22 cellular contexts compared by ENCODE assay signal in genomic region chr5:1351156-1351555, GRCh38. TPM values are rescaled to one million over a fixed set of nuclear protein-coding genes. Genes with fewer than 3 reads are reported as not detected.
DNase-seq lines count a peak whose midpoint lies in the region; ATAC-seq and TF ChIP-seq lines count a peak whose summit lies in the region.
"Had no signal": no experiment of that assay in that cellular context is flagged by ENCODE, and none has a peak within 500 bp of the region (broad histone marks: within the 10 kb centered on the region; RNA-seq: fewer than 3 reads in every experiment).

No MANE protein-coding gene starts in this region.

- H3K4me3 Mint-ChIP-seq in osteocyte (ENCODE audit: unreplicated experiment) = no peak overlapping the region
- H3K4me3 Mint-ChIP-seq: CD4-positive, alpha-beta memory T cell had no signal

- H3K36me3 Mint-ChIP-seq in osteocyte (ENCODE audit: unreplicated experiment) = no peaks in the 10 kb centered on the region
- H3K36me3 Mint-ChIP-seq: CD4-positive, alpha-beta memory T cell had no signal

- DNase-seq in caudate nucleus (lab: John Stamatoyannopoulos, UW) (peak in 33 of 61 donors; percentile 7 to 62 (median 26)), globus pallidus (ENCODE audit: low spot score) (peak; percentile 89), midbrain (lab: John Stamatoyannopoulos, UW) (peak; percentile 72), substantia nigra (lab: John Stamatoyannopoulos, UW) (peak in 38 of 49 donors; percentile 6 to 74 (median 32)), osteocyte (ENCODE audit: extremely low spot score, unreplicated experiment) (no peak)
- DNase-seq: AML-193; CD4-positive, alpha-beta memory T cell; COR-L47; DMS53; KBM-7; NCI-H1105 treated with DMSO at 0.1 percent for 48 hours; NCI-H146; NCI-H1930; NCI-H446; NCI-H526; NCI-H82; Right ventricle myocardium superior; RPMI8226 had no signal

- H3K9me3 Mint-ChIP-seq in osteocyte (ENCODE audit: unreplicated experiment) = no peaks in the 10 kb centered on the region
- H3K9me3 Mint-ChIP-seq: CD4-positive, alpha-beta memory T cell had no signal

- H3K27me3 Mint-ChIP-seq in osteocyte (ENCODE audit: unreplicated experiment) = peaks cover 20% of the 10 kb centered on the region

- no peak overlapping the region for H3K27ac Mint-ChIP-seq in osteocyte (ENCODE audit: unreplicated experiment)
- H3K27ac Mint-ChIP-seq: CD4-positive, alpha-beta memory T cell had no signal

- no peak for ATAC-seq in GM18858 (IDR thresholded peaks at IDR 0.05; ENCODE audit: unreplicated experiment)
- no peak for ATAC-seq in GM19463 (IDR thresholded peaks at IDR 0.05; ENCODE audit: unreplicated experiment)
- ATAC-seq: A549, HCT116 had no signal

- H3K27ac ChIP-seq in caudate nucleus (ENCODE audit: low read depth, low read length) = peak overlapping the region; percentile 44
- H3K27ac ChIP-seq in substantia nigra (ENCODE audit: low read depth, low read length, poor library complexity, severe bottlenecking) = peak overlapping the region; percentile 62
- H3K27ac ChIP-seq: A549 had no signal

- peaks cover 1% of the 10 kb centered on the region for H3K4me1 Mint-ChIP-seq in osteocyte (ENCODE audit: unreplicated experiment)

- TF ChIP-seq CTCF in osteocyte (IDR thresholded peaks at IDR 0.05) = no peak

RNA-seq across cellular contexts. Expression of gene CLPTM1L, which starts 6.3 kb away (rescaled TPM):
- 88.0 and 93.1 TPM in 2 replicates for total RNA-seq in osteocyte

RNA-seq across cellular contexts. Expression of gene TERT, which starts 56.3 kb away (rescaled TPM):
- not detected in 2 replicates for total RNA-seq in osteocyte
- total RNA-seq: CD4-positive, alpha-beta memory T cell; Right ventricle myocardium superior had no signal
